ENCODE assay signal across 2 cellular contexts in genomic region chr22:50620861-50621490, GRCh38.
A peak's percentile ranks its signal among the peaks of the same experiment; 100 is the strongest.
TF ChIP-seq lines count a peak whose summit lies in the region.

No MANE protein-coding gene starts in this region.

TF ChIP-seq in HEK293, 187 proteins besides CTCF, POLR2A, EP300 and RAD21 (continued from another document and continues in another):
- TF ChIP-seq ZNF26 (tag by site-specific recombination; IDR thresholded peaks at IDR 0.05) (no peak), BCL6B (tag by site-specific recombination; IDR thresholded peaks at IDR 0.05) (no peak), ZNF23 (tag by site-specific recombination; IDR thresholded peaks at IDR 0.05; ENCODE audit: borderline replicate concordance) (no peak), ZNF366 (tag by site-specific recombination; conservative IDR thresholded peaks at IDR 0.05) (0 out of 2 replicates have a peak, but pooled peaks have one; percentile 13), ZBTB8A (tag by site-specific recombination; IDR thresholded peaks at IDR 0.05) (no peak), ZNF19 (tag by site-specific recombination; IDR thresholded peaks at IDR 0.05; ENCODE audit: low read depth) (no peak), ZNF830 (tag by site-specific recombination; IDR thresholded peaks at IDR 0.05; ENCODE audit: low read depth) (no peak), MEIS1 (CRISPR knock-in tag; IDR thresholded peaks at IDR 0.05; ENCODE audit: borderline replicate concordance) (no peak), ZBTB48 (tag by site-specific recombination; IDR thresholded peaks at IDR 0.05) (peak; percentile 79), ZBTB20 (tag by site-specific recombination; IDR thresholded peaks at IDR 0.05) (peak; percentile 23; the same call in 1 of the 2 replicates), ZNF571 (tag by site-specific recombination; IDR thresholded peaks at IDR 0.05) (no peak), ZNF473 (tag by site-specific recombination; IDR thresholded peaks at IDR 0.05) (no peak), ZNF37A (tag by site-specific recombination; IDR thresholded peaks at IDR 0.05) (no peak), KLF17 (tag by site-specific recombination; IDR thresholded peaks at IDR 0.05) (0 out of 2 replicates have a peak, but pooled peaks have one; percentile 24), ZBTB21 (tag by site-specific recombination; IDR thresholded peaks at IDR 0.05) (peak; percentile 83), ZNF449 (tag by site-specific recombination; IDR thresholded peaks at IDR 0.05) (no peak), ZSCAN30 (tag by site-specific recombination; IDR thresholded peaks at IDR 0.05) (no peak), ZFP69B (tag by site-specific recombination; IDR thresholded peaks at IDR 0.05) (no peak), ZBTB11 (tag by site-specific recombination; conservative IDR thresholded peaks at IDR 0.05; ENCODE audit: low read depth) (no peak), ZNF157 (tag by site-specific recombination; IDR thresholded peaks at IDR 0.05) (no peak), ZNF341 (tag by site-specific recombination; IDR thresholded peaks at IDR 0.05; ENCODE audit: low read depth) (no peak)

TF ChIP-seq in HepG2, 621 proteins besides CTCF, POLR2A, EP300 and RAD21 (continued from another document and continues in another):
- TF ChIP-seq ETV5 (CRISPR knock-in tag; IDR thresholded peaks at IDR 0.05; ENCODE audit: borderline replicate concordance) (peak; percentile 62; the same call in 1 of the 2 replicates), MIER2 (CRISPR knock-in tag; IDR thresholded peaks at IDR 0.05) (0 out of 2 replicates have a peak, but pooled peaks have one; percentile 21), ZNF121 (CRISPR knock-in tag; IDR thresholded peaks at IDR 0.05) (no peak), ATF3 (CRISPR knock-in tag; IDR thresholded peaks at IDR 0.05) (no peak), EED (CRISPR knock-in tag; IDR thresholded peaks at IDR 0.05) (no peak), DR1 (CRISPR knock-in tag; IDR thresholded peaks at IDR 0.05) (no peak), SMARCE1 (IDR thresholded peaks at IDR 0.05; ENCODE audit: borderline replicate concordance) (no peak), SMAD9 (CRISPR knock-in tag; IDR thresholded peaks at IDR 0.05) (0 out of 2 replicates have a peak, but pooled peaks have one; percentile 50), REPIN1 (CRISPR knock-in tag; IDR thresholded peaks at IDR 0.05; ENCODE audit: borderline replicate concordance, low read depth) (no peak), NKX3-1 (CRISPR knock-in tag; IDR thresholded peaks at IDR 0.05) (no peak), ZNF382 (CRISPR knock-in tag; IDR thresholded peaks at IDR 0.05; ENCODE audit: borderline replicate concordance) (no peak), JUN (CRISPR knock-in tag; IDR thresholded peaks at IDR 0.05) (no peak), THAP9 (CRISPR knock-in tag; IDR thresholded peaks at IDR 0.05; ENCODE audit: borderline replicate concordance) (no peak), MBNL3 (CRISPR knock-in tag; conservative IDR thresholded peaks at IDR 0.05) (no peak), IKZF5 (CRISPR knock-in tag; IDR thresholded peaks at IDR 0.05) (no peak), RFXANK (CRISPR knock-in tag; IDR thresholded peaks at IDR 0.05) (no peak), TRIM24 (CRISPR knock-in tag; IDR thresholded peaks at IDR 0.05) (no peak), ZBTB44 (CRISPR knock-in tag; IDR thresholded peaks at IDR 0.05) (no peak), GATA4 (IDR thresholded peaks at IDR 0.05; ENCODE audit: borderline replicate concordance, low read depth) (no peak), MBD4 (IDR thresholded peaks at IDR 0.05; ENCODE audit: borderline replicate concordance, low read length) (no peak), FOXO1 (CRISPR knock-in tag; IDR thresholded peaks at IDR 0.05) (peak; percentile 47; the same call in 1 of the 2 replicates), NR3C1 (CRISPR knock-in tag; IDR thresholded peaks at IDR 0.05) (no peak), ZNF580 (CRISPR knock-in tag; IDR thresholded peaks at IDR 0.05; ENCODE audit: borderline replicate concordance, low read depth) (no peak), PITX1 (CRISPR knock-in tag; IDR thresholded peaks at IDR 0.05) (0 out of 2 replicates have a peak, but pooled peaks have one; percentile 0), ZNF251 (CRISPR knock-in tag; IDR thresholded peaks at IDR 0.05) (no peak), HMGA1 (CRISPR knock-in tag; conservative IDR thresholded peaks at IDR 0.05) (no peak), ARID4A (CRISPR knock-in tag; IDR thresholded peaks at IDR 0.05; ENCODE audit: borderline replicate concordance) (0 out of 2 replicates have a peak, but pooled peaks have one; percentile 11), MXI1 (IDR thresholded peaks at IDR 0.05; ENCODE audit: borderline replicate concordance, low read depth, low read length) (0 out of 3 replicates have a peak, but pooled peaks have one; percentile 20), ZFP36L2 (CRISPR knock-in tag; IDR thresholded peaks at IDR 0.05) (no peak), SRY (CRISPR knock-in tag; IDR thresholded peaks at IDR 0.05) (0 out of 2 replicates have a peak, but pooled peaks have one; percentile 10), ZNF264 (CRISPR knock-in tag; IDR thresholded peaks at IDR 0.05) (no peak), ZNF557 (CRISPR knock-in tag; IDR thresholded peaks at IDR 0.05) (no peak), SNAPC5 (CRISPR knock-in tag; IDR thresholded peaks at IDR 0.05; ENCODE audit: borderline replicate concordance) (no peak), CHD4 (IDR thresholded peaks at IDR 0.05; ENCODE audit: borderline replicate concordance, low read length) (no peak), TBX2 (CRISPR knock-in tag; IDR thresholded peaks at IDR 0.05; ENCODE audit: borderline replicate concordance) (no peak), FOSL1 (CRISPR knock-in tag; IDR thresholded peaks at IDR 0.05; ENCODE audit: borderline replicate concordance) (no peak), CERS6 (CRISPR knock-in tag; IDR thresholded peaks at IDR 0.05) (no peak), FOXC1 (CRISPR knock-in tag; IDR thresholded peaks at IDR 0.05; ENCODE audit: borderline replicate concordance) (peak; percentile 71; the same call in 1 of the 2 replicates), RCOR2 (CRISPR knock-in tag; IDR thresholded peaks at IDR 0.05) (0 out of 2 replicates have a peak, but pooled peaks have one; percentile 28), TRAFD1 (CRISPR knock-in tag; IDR thresholded peaks at IDR 0.05; ENCODE audit: borderline replicate concordance) (no peak), U2AF2 (IDR thresholded peaks at IDR 0.05; ENCODE audit: low read depth, low read length) (no peak), ZNF747 (CRISPR knock-in tag; IDR thresholded peaks at IDR 0.05; ENCODE audit: borderline replicate concordance) (no peak), NR2F2 (IDR thresholded peaks at IDR 0.05; ENCODE audit: borderline replicate concordance, low read depth) (no peak), MTF1 (CRISPR knock-in tag; IDR thresholded peaks at IDR 0.05) (no peak), ZBTB20 (CRISPR knock-in tag; IDR thresholded peaks at IDR 0.05; ENCODE audit: borderline replicate concordance, low read depth) (no peak), ZNF207 (IDR thresholded peaks at IDR 0.05; ENCODE audit: borderline replicate concordance) (no peak), RARA (CRISPR knock-in tag; IDR thresholded peaks at IDR 0.05) (no peak), ZC3H4 (CRISPR knock-in tag; IDR thresholded peaks at IDR 0.05; ENCODE audit: borderline replicate concordance) (no peak; the same call in 1 of the 2 replicates), GLI4 (CRISPR knock-in tag; IDR thresholded peaks at IDR 0.05; ENCODE audit: borderline replicate concordance) (no peak), ZNF383 (CRISPR knock-in tag; IDR thresholded peaks at IDR 0.05; ENCODE audit: borderline replicate concordance) (no peak), TMF1 (CRISPR knock-in tag; IDR thresholded peaks at IDR 0.05; ENCODE audit: low read depth) (no peak)
